20 cellular contexts compared by ENCODE assay signal in the genomic region with DNA sequence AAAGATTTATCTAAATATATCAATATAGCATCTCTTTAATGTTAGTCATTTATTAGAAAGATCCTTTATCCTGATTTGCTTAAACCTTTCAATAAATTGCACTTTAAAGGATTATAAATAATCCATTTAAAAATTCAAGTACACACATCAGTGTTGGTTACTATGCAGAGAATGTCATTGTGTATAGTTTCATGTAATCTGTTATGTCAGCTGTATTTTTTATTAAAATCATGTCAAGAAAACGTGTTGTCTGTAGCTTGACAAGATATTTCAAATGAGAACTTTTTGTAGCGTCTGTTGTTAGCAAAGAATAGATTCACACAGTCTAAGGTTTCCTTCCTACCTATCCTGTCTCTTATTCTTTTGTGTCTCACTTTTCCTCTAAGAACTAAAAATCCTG. TPM values are rescaled to one million over a fixed set of nuclear protein-coding genes. Genes with fewer than 3 reads are reported as not detected.
DNase-seq lines count a peak whose midpoint lies in the region; ATAC-seq and TF ChIP-seq lines count a peak whose summit lies in the region.
"Had no signal": no experiment of that assay in that cellular context is flagged by ENCODE, and none has a peak within 500 bp of the region (broad histone marks: within the 10 kb centered on the region; RNA-seq: fewer than 3 reads in every experiment).

No MANE protein-coding gene starts in this region.

- H3K9me3 ChIP-seq in IMR-90 (ENCODE audit: control insufficient read depth, insufficient read depth, low read length), result no peaks in the 10 kb centered on the region
- H3K9me3 ChIP-seq: Caco-2 had no signal

- no peaks in the 10 kb centered on the region for H3K27me3 Mint-ChIP-seq in activated T-cell treated with anti-CD3 and anti-CD28 coated beads, Interleukin-2, amount 50 U/mL, for 72 hours (ENCODE audit: low read depth)
- H3K27me3 Mint-ChIP-seq in progenitor cell of endocrine pancreas (no peaks in the 10 kb centered on the region), chondrocyte (ENCODE audit: low read depth) (no peaks in the 10 kb centered on the region)

- intact Hi-C loops in IMR-90 (cut with micrococcal nuclease) (no loop called here), dorsolateral prefrontal cortex (cut with DNase I) (loop anchor here in 1 of 2 donors (10.0 kb wide), 1 partner anchor 109 kb away; the partner anchor contains the start of gene ACOX2)

- no peak overlapping the region for H4K8ac ChIP-seq in IMR-90 (ENCODE audit: low read depth in 2 of 2, low read length in 2 of 2)

- H3K14ac ChIP-seq in IMR-90 (replicated peaks; ENCODE audit: low read depth, low read length), result no peak overlapping the region

- peaks cover 2% of the 10 kb centered on the region for H3K4me1 ChIP-seq in IMR-90 (ENCODE audit: control insufficient read depth, insufficient read depth, low read length)

- no peak overlapping the region for H3K4me3 Mint-ChIP-seq in activated T-cell treated with anti-CD3 and anti-CD28 coated beads, Interleukin-2, amount 50 U/mL, for 72 hours
- no peak overlapping the region for H3K4me3 Mint-ChIP-seq in progenitor cell of endocrine pancreas (ENCODE audit: low read depth)
- no peak overlapping the region for H3K4me3 Mint-ChIP-seq in chondrocyte (ENCODE audit: unreplicated experiment)

- POLR2A ChIA-PET in IMR-90 (lab: Charles Lee; ENCODE audit: unreplicated experiment), result no interaction called here

- H3K36me3 ChIP-seq in IMR-90 (ENCODE audit: control insufficient read depth, insufficient read depth, low read length), result peaks cover 64% of the 10 kb centered on the region

- no peak overlapping the region for H3K9ac ChIP-seq in IMR-90 (ENCODE audit: low read depth, low read length)
- H3K9ac ChIP-seq: GM23248 had no signal

- no peak for TF ChIP-seq CTCF in IMR-90 (conservative IDR thresholded peaks at IDR 0.05; ENCODE audit: low read depth, low read length)
- TF ChIP-seq CTCF in dorsolateral prefrontal cortex (IDR thresholded peaks at IDR 0.05 in 54 of 56, conservative IDR thresholded peaks at IDR 0.05 in 2 of 56; ENCODE audit: low read depth in 1 of 56, partially characterized antibody in 56 of 56), result no peak
- no peak for TF ChIP-seq CTCF in progenitor cell of endocrine pancreas (IDR thresholded peaks at IDR 0.05; ENCODE audit: unreplicated experiment)
- no peak for TF ChIP-seq CTCF in chondrocyte (IDR thresholded peaks at IDR 0.05)

- H3K4ac ChIP-seq in IMR-90 (ENCODE audit: low read depth, low read length), result no peak overlapping the region

- H3K27me3 ChIP-seq in IMR-90 (ENCODE audit: control insufficient read depth, insufficient read depth, low read length), result no peaks in the 10 kb centered on the region
- H3K27me3 ChIP-seq in dorsolateral prefrontal cortex, result no peaks in the 10 kb centered on the region

- no peak for ATAC-seq in activated T-cell treated with anti-CD3 and anti-CD28 coated beads, Interleukin-2, amount 50 U/mL, for 72 hours (replicated peaks in 1 of 2)
- ATAC-seq in IMR-90 (ENCODE audit: low read depth), result no peak
- ATAC-seq: HCT116 had no signal

- H2AFZ ChIP-seq in IMR-90 (replicated peaks; ENCODE audit: low read length, poor library complexity), result no peak overlapping the region
- H2AFZ ChIP-seq: GM23248 had no signal

- H4K20me1 ChIP-seq in IMR-90 (ENCODE audit: insufficient read depth, low read length), result no peaks in the 10 kb centered on the region

- no peak overlapping the region for H2AK5ac ChIP-seq in IMR-90 (ENCODE audit: low read depth, low read length)

- H3K9me3 Mint-ChIP-seq in activated T-cell treated with anti-CD3 and anti-CD28 coated beads, Interleukin-2, amount 50 U/mL, for 72 hours, result no peaks in the 10 kb centered on the region
- H3K9me3 Mint-ChIP-seq in progenitor cell of endocrine pancreas (ENCODE audit: low read depth), result no peaks in the 10 kb centered on the region
- no peaks in the 10 kb centered on the region for H3K9me3 Mint-ChIP-seq in chondrocyte (ENCODE audit: low read depth)

- dilution Hi-C loops in IMR-90 (cut with HindIII; ENCODE audit: low sequenced_read_pairs, unreplicated experiment), result no loop called here

- H3K4me3 ChIP-seq in IMR-90 (ENCODE audit: insufficient read depth, low read depth, low read length), result no peak overlapping the region
- peak overlapping the region in 1 of 59 donors; percentile 2 for H3K4me3 ChIP-seq in dorsolateral prefrontal cortex
- H3K4me3 ChIP-seq: GM23248 had no signal

- TF ChIP-seq POLR2A in IMR-90 (IDR thresholded peaks at IDR 0.05; ENCODE audit: low read depth, low read length), result no peak

- H2BK20ac ChIP-seq in IMR-90 (ENCODE audit: low read depth, low read length), result no peak overlapping the region

- in situ Hi-C loops in IMR-90 (cut with MboI; ENCODE audit: low sequenced_read_pairs), result no loop called here

- no peak overlapping the region for H3K23ac ChIP-seq in IMR-90 (ENCODE audit: low read depth, low read length)

- no peak overlapping the region for H2BK120ac ChIP-seq in IMR-90 (ENCODE audit: low read depth, low read length)

- H3K9me1 ChIP-seq in IMR-90 (ENCODE audit: insufficient read depth, low read length), result peaks cover 3% of the 10 kb centered on the region; the same call in 1 of the 2 replicates

- CTCF ChIA-PET in IMR-90 (lab: Yijun Ruan, JAX), result interaction anchor here (0.6 kb wide), 1 partner anchor 74 kb away, joined by 3 read pairs; no protein-coding TSS in a partner anchor

- H3K27ac ChIP-seq in IMR-90 (ENCODE audit: insufficient read depth, low read length) (no peak overlapping the region), dorsolateral prefrontal cortex (peak overlapping the region in 46 of 59 donors; percentile 5 to 85 (median 72))
- H3K27ac ChIP-seq: GM23248 had no signal

- H4K91ac ChIP-seq in IMR-90 (ENCODE audit: insufficient read depth, low read depth, low read length), result no peak overlapping the region

- no peak overlapping the region for H4K5ac ChIP-seq in IMR-90 (ENCODE audit: low read depth, low read length)

- peak overlapping the region; percentile 72 for H3K27ac Mint-ChIP-seq in activated T-cell treated with anti-CD3 and anti-CD28 coated beads, Interleukin-2, amount 50 U/mL, for 72 hours
- H3K27ac Mint-ChIP-seq in progenitor cell of endocrine pancreas, result peak overlapping the region; percentile 40
- no peak overlapping the region for H3K27ac Mint-ChIP-seq in chondrocyte (ENCODE audit: unreplicated experiment)

- H3K79me1 ChIP-seq in IMR-90 (ENCODE audit: low read depth in 1 of 2, low read length in 2 of 2), result peaks cover 3 to 14% of the 10 kb centered on the region in 2 experiments; a peak in 3 of 4 replicates

- H3K56ac ChIP-seq in IMR-90 (ENCODE audit: extremely low read depth, insufficient read depth, low read length), result no peak overlapping the region

- no peak for DNase-seq in activated T-cell treated with anti-CD3 and anti-CD28 coated beads, Interleukin-2, amount 50 U/mL, for 72 hours
- no peak for DNase-seq in activated T-cell treated with anti-CD3 and anti-CD28 coated beads, Interleukin-2, amount 50 U/mL, for 1 hour
- no peak for DNase-seq in IMR-90
- DNase-seq in dorsolateral prefrontal cortex, result no peak
- DNase-seq in progenitor cell of endocrine pancreas (ENCODE audit: low spot score, unreplicated experiment), result no peak
- DNase-seq in mucosa of gallbladder (ENCODE audit: low spot score), result no peak
- DNase-seq in NCI-H146 treated with DMSO at 0.1 percent for 48 hours (lab: John Stamatoyannopoulos, UW; ENCODE audit: unreplicated experiment), result no peak
- no peak for DNase-seq in chondrocyte (ENCODE audit: low spot score)
- DNase-seq: ACHN, AML-193, Caco-2, DMS153, GM23248, KBM-7, NCI-H1048, NCI-H146, NCI-H2227 treated with DMSO at 0.1 percent for 48 hours, NCI-H524, SHP77 had no signal

- peaks cover 4 to 27% of the 10 kb centered on the region in 2 donors for H3K36me3 Mint-ChIP-seq in activated T-cell treated with anti-CD3 and anti-CD28 coated beads, Interleukin-2, amount 50 U/mL, for 72 hours (ENCODE audit: insufficient read depth in 2 of 2)
- peaks cover 25% of the 10 kb centered on the region for H3K36me3 Mint-ChIP-seq in progenitor cell of endocrine pancreas (ENCODE audit: insufficient read depth)
- peaks cover 42% of the 10 kb centered on the region for H3K36me3 Mint-ChIP-seq in chondrocyte (ENCODE audit: low read depth)

- WGBS in IMR-90 (ENCODE audit: extremely low coverage in 2 of 2, insufficient read length in 1 of 2), 2 experiments, result no CpG with 5 or more reads among the region's 2 CpGs

- H3K4me2 ChIP-seq in IMR-90 (ENCODE audit: low read depth, low read length), result no peak overlapping the region

- no peak overlapping the region for H3K18ac ChIP-seq in IMR-90 (ENCODE audit: low read depth, low read length)

- H2AK9ac ChIP-seq in IMR-90 (replicated peaks; ENCODE audit: low read depth, low read length, poor library complexity), result no peak overlapping the region

- no TSS peak for BruUV-seq in IMR-90 (replicated peaks; lab: Mats Ljungman, UMichigan)

- TF ChIP-seq RAD21 in IMR-90 (IDR thresholded peaks at IDR 0.05; ENCODE audit: low read length), result no peak

- no peak overlapping the region for H2BK15ac ChIP-seq in IMR-90 (ENCODE audit: low read depth, low read length)

- H2BK5ac ChIP-seq in IMR-90 (ENCODE audit: low read depth, low read length, poor library complexity, severe bottlenecking), result no peak overlapping the region

- H3K4me1 Mint-ChIP-seq in activated T-cell treated with anti-CD3 and anti-CD28 coated beads, Interleukin-2, amount 50 U/mL, for 72 hours (ENCODE audit: low read depth), result peaks cover 9% of the 10 kb centered on the region
- H3K4me1 Mint-ChIP-seq in progenitor cell of endocrine pancreas (ENCODE audit: low read depth), result peaks cover 5% of the 10 kb centered on the region
- peaks cover 12% of the 10 kb centered on the region for H3K4me1 Mint-ChIP-seq in chondrocyte (ENCODE audit: low read depth)

TF ChIP-seq in IMR-90, 13 proteins besides CTCF, POLR2A, EP300 and RAD21:
- TF ChIP-seq NFE2L2 (IDR thresholded peaks at IDR 0.05; ENCODE audit: low read depth, low read length), result no peak
- peak; percentile 37; the same call in 1 of the 2 replicates for TF ChIP-seq MAFK (IDR thresholded peaks at IDR 0.05; ENCODE audit: low read depth, low read length)

RNA-seq across cellular contexts. Expression of gene PDHB, which starts 7.8 kb away (rescaled TPM):
- 10 to 100 TPM; 36.9 to 40.5 TPM for total RNA-seq in activated T-cell treated with anti-CD3 and anti-CD28 coated beads, Interleukin-2, amount 50 U/mL, for 72 hours
- total RNA-seq in IMR-90 (2012; rRNA removed), result 73.5 and 86.9 TPM in 2 replicates
- 63.8 and 69.2 TPM in 2 replicates for polyA plus RNA-seq in IMR-90 (2012; rRNA removed)
- polyA plus RNA-seq in IMR-90 (2012; cell fraction: cytosol; rRNA removed), result 27.8 and 29.5 TPM in 2 replicates
- 14.1 and 41.8 TPM in 2 replicates for polyA plus RNA-seq in IMR-90 (2012; cell fraction: nucleus; rRNA removed; ENCODE audit: low replicate concordance)
- total RNA-seq in dorsolateral prefrontal cortex, result 10 to 100 TPM; 33.2 to 82.3 (median 62.6) TPM
- total RNA-seq in progenitor cell of endocrine pancreas, result 73.4 and 76.4 TPM in 2 replicates
- total RNA-seq in mucosa of gallbladder, result 57.2 TPM
- 80.5 to 97.7 TPM (median 84.7 TPM) in 3 replicates for total RNA-seq in chondrocyte
